8 cellular contexts compared by ENCODE assay signal in genomic region chr20:17654649-17655285, GRCh38. TPM values are rescaled to one million over a fixed set of nuclear protein-coding genes. Genes with fewer than 3 reads are reported as not detected.
DNase-seq lines count a peak whose midpoint lies in the region; ATAC-seq, FAIRE-seq and TF ChIP-seq lines count a peak whose summit lies in the region.

No MANE protein-coding gene starts in this region.

- H3K79me2 ChIP-seq in ACC112 (ENCODE audit: control insufficient read depth, insufficient read depth, low read length, unreplicated experiment): peaks cover 92% of the 10 kb centered on the region

- peaks cover 35% of the 10 kb centered on the region for H3K36me3 ChIP-seq in ACC112 (ENCODE audit: insufficient read depth, low read length)

- peak overlapping the region; percentile 66 for H3K27ac ChIP-seq in ACC112 (ENCODE audit: low read depth, low read length)

- TF ChIP-seq CTCF in GM13976 (IDR thresholded peaks at IDR 0.05; ENCODE audit: borderline replicate concordance, control extremely low read depth, extremely low read depth, insufficient read depth, missing control alignments): peak; percentile 32
- TF ChIP-seq CTCF in astrocyte of the cerebellum (IDR thresholded peaks at IDR 0.05; ENCODE audit: low read depth, low read length, missing control alignments): peak; percentile 50

- ATAC-seq in GM21515 (IDR thresholded peaks at IDR 0.05; ENCODE audit: unreplicated experiment): no peak
- ATAC-seq in HG02870 (IDR thresholded peaks at IDR 0.05; ENCODE audit: unreplicated experiment): no peak

- no peak overlapping the region for H3K4me3 ChIP-seq in ACC112 (ENCODE audit: low read depth, low read length)
- H3K4me3 ChIP-seq in astrocyte of the cerebellum (ENCODE audit: low read depth, low read length): no peak overlapping the region

- in situ Hi-C loops in GM13976 (cut with MboI; ENCODE audit: low sequenced_read_pairs, unreplicated experiment): no loop called here
- in situ Hi-C loops in astrocyte of the cerebellum (cut with HindIII; ENCODE audit: low sequenced_read_pairs): no loop called here

- DNase-seq in GM13976 (ENCODE audit: low spot score) (peak; percentile 20), astrocyte of the cerebellum (ENCODE audit: low read depth) (no peak), kidney tubule cell (ENCODE audit: low spot score) (peak; percentile 44), NCI-H446 treated with DMSO at 0.1 percent for 48 hours (lab: John Stamatoyannopoulos, UW) (no peak), GM12892 (ENCODE audit: insufficient read length) (no peak)

- no peaks in the 10 kb centered on the region for H3K27me3 ChIP-seq in ACC112 (ENCODE audit: insufficient read depth, low read length)

- H3K4me1 ChIP-seq in ACC112 (ENCODE audit: control insufficient read depth, insufficient read depth, low read length, unreplicated experiment): peaks cover 43% of the 10 kb centered on the region

- H2AFZ ChIP-seq in ACC112 (ENCODE audit: low read length, unreplicated experiment): no peak overlapping the region

- FAIRE-seq in GM12892 (lab: Jason Lieb, UNC): no peak

- no peak for TF ChIP-seq POLR2A in GM12892 (IDR thresholded peaks at IDR 0.05; ENCODE audit: low read depth, low read length)

RNA-seq across cellular contexts. Expression of gene RRBP1, which starts 27.3 kb away (rescaled TPM):
- 22.3 TPM for polyA plus RNA-seq in GM12892 (2012; ENCODE audit: missing spikeins)

RNA-seq across cellular contexts. Expression of gene BANF2, which starts 45.0 kb away (rescaled TPM):
- not detected for polyA plus RNA-seq in GM12892 (2012; ENCODE audit: missing spikeins)

Comparison
In these comparisons a context has a peak if more than half of its experiments do, and no peak if none do; other contexts are left out.
1. DNase-seq: peak in GM13976 (single experiment) and kidney tubule cell (single experiment); none in astrocyte of the cerebellum (single experiment), NCI-H446 treated with DMSO at 0.1 percent for 48 hours (single experiment) and GM12892 (single experiment).